In genomic region chr15:57769266-57769665, GRCh38 we compare ENCODE assay signal across 13 cellular contexts.
DNase-seq lines count a peak whose midpoint lies in the region; ATAC-seq, FAIRE-seq and TF ChIP-seq lines count a peak whose summit lies in the region.
"Had no signal": no experiment of that assay in that cellular context is flagged by ENCODE, and none has a peak within 500 bp of the region (broad histone marks: within the 10 kb centered on the region; RNA-seq: fewer than 3 reads in every experiment).

No MANE protein-coding gene starts in this region.

- H2BK5ac ChIP-seq in mesenchymal stem cell (ENCODE audit: low read depth, low read length, poor library complexity, severe bottlenecking) = no peak overlapping the region

- H3K27ac Mint-ChIP-seq in neural progenitor cell = no peak overlapping the region
- H3K27ac Mint-ChIP-seq in stimulated activated naive B cell treated with anti-CD40 and anti-IgM and Interleukin-4, amounts not matched to agents 10 μg/mL and 1 μg/mL and 100 μg/mL, for 72 hours = no peak overlapping the region
- H3K27ac Mint-ChIP-seq: activated CD4-positive, alpha-beta T cell treated with anti-CD3 and anti-CD28 coated beads, Interleukin-2, amount 10 ng/mL, durations not matched to agents 24 days and 14 days had no signal

- H3K14ac ChIP-seq in mesenchymal stem cell (ENCODE audit: low read length in 2 of 2) = no peak overlapping the region

- H3K79me2 ChIP-seq in neural progenitor cell (ENCODE audit: low read depth) = no peaks in the 10 kb centered on the region

- no peak overlapping the region for H3K4me3 Mint-ChIP-seq in neural progenitor cell
- H3K4me3 Mint-ChIP-seq in stimulated activated naive B cell treated with anti-CD40 and anti-IgM and Interleukin-4, amounts not matched to agents 10 μg/mL and 1 μg/mL and 100 μg/mL, for 72 hours = no peak overlapping the region
- H3K4me3 Mint-ChIP-seq: activated CD4-positive, alpha-beta T cell treated with anti-CD3 and anti-CD28 coated beads, Interleukin-2, amount 10 ng/mL, durations not matched to agents 24 days and 14 days had no signal

- no peak overlapping the region for H3K23ac ChIP-seq in mesenchymal stem cell (ENCODE audit: low read length in 2 of 2)

- FAIRE-seq in urothelium cell line (lab: Jason Lieb, UNC) = peak; percentile 63
- FAIRE-seq: small intestine had no signal

- ATAC-seq in stimulated activated naive B cell treated with anti-CD40 and anti-IgM and Interleukin-4, amounts not matched to agents 10 μg/mL and 1 μg/mL and 100 μg/mL, for 72 hours (replicated peaks) = no peak

- H3K36me3 ChIP-seq in mesenchymal stem cell (ENCODE audit: control insufficient read depth in 1 of 2, insufficient read depth in 2 of 2, low read depth in 1 of 2, low read length in 2 of 2) = no peaks in the 10 kb centered on the region
- H3K36me3 ChIP-seq in neural progenitor cell = no peaks in the 10 kb centered on the region

- H3K9me3 Mint-ChIP-seq in neural progenitor cell = no peaks in the 10 kb centered on the region
- no peaks in the 10 kb centered on the region for H3K9me3 Mint-ChIP-seq in stimulated activated naive B cell treated with anti-CD40 and anti-IgM and Interleukin-4, amounts not matched to agents 10 μg/mL and 1 μg/mL and 100 μg/mL, for 72 hours

- H3K27me3 ChIP-seq in mesenchymal stem cell (ENCODE audit: control insufficient read depth in 1 of 2, insufficient read depth in 1 of 2, low read length in 2 of 2) = peaks cover 0 to 6% of the 10 kb centered on the region in 2 experiments
- no peaks in the 10 kb centered on the region for H3K27me3 ChIP-seq in neural progenitor cell

- peak overlapping the region; percentile 45 for H4K8ac ChIP-seq in mesenchymal stem cell (ENCODE audit: low read length)

- H3K9me3 ChIP-seq in mesenchymal stem cell (ENCODE audit: control insufficient read depth, low read length) (no peaks in the 10 kb centered on the region), neural progenitor cell (ENCODE audit: low read depth) (no peaks in the 10 kb centered on the region)

- WGBS in mesenchymal stem cell = 47% methylated on average over 12 of the region's 12 CpGs

- H2BK120ac ChIP-seq in mesenchymal stem cell (ENCODE audit: low read depth, low read length) = no peak overlapping the region

- no peaks in the 10 kb centered on the region for H3K36me3 Mint-ChIP-seq in neural progenitor cell
- H3K36me3 Mint-ChIP-seq in stimulated activated naive B cell treated with anti-CD40 and anti-IgM and Interleukin-4, amounts not matched to agents 10 μg/mL and 1 μg/mL and 100 μg/mL, for 72 hours = no peaks in the 10 kb centered on the region

- H3K4me1 Mint-ChIP-seq in neural progenitor cell = peaks cover 15% of the 10 kb centered on the region
- peaks cover 0 to 6% of the 10 kb centered on the region in 2 donors for H3K4me1 Mint-ChIP-seq in stimulated activated naive B cell treated with anti-CD40 and anti-IgM and Interleukin-4, amounts not matched to agents 10 μg/mL and 1 μg/mL and 100 μg/mL, for 72 hours

- H3K79me1 ChIP-seq in mesenchymal stem cell (replicated peaks; ENCODE audit: low read length, poor library complexity, severe bottlenecking) = no peaks in the 10 kb centered on the region

- DNase-seq in LHCN-M2 (ENCODE audit: low read depth) = peak; percentile 90
- peak; percentile 35 for DNase-seq in epidermal melanocyte (ENCODE audit: insufficient read length, low spot score)
- peak; percentile 38 for DNase-seq in mesenchymal stem cell
- DNase-seq in urothelium cell line (ENCODE audit: low spot score) = no peak
- no peak for DNase-seq in neural progenitor cell (ENCODE audit: low spot score)
- no peak for DNase-seq in globus pallidus (ENCODE audit: low spot score)
- no peak for DNase-seq in stimulated activated naive B cell treated with anti-CD40 and anti-IgM and Interleukin-4, amounts not matched to agents 10 μg/mL and 1 μg/mL and 100 μg/mL, for 72 hours
- DNase-seq: activated CD4-positive, alpha-beta T cell treated with anti-CD3 and anti-CD28 coated beads, Interleukin-2, amount 10 ng/mL, durations not matched to agents 24 days and 14 days; activated gamma-delta T cell treated with Interleukin-2 at 50 U/mL for 16 hours; cortex of kidney; NCI-H526; small intestine had no signal

- H3K9ac ChIP-seq in mesenchymal stem cell (ENCODE audit: low read length) = peak overlapping the region; percentile 60
- H3K9ac ChIP-seq in neural progenitor cell = no peak overlapping the region

- no peak overlapping the region for H2BK15ac ChIP-seq in mesenchymal stem cell (ENCODE audit: low read depth, poor library complexity, severe bottlenecking)

- H3K4me3 ChIP-seq in mesenchymal stem cell (ENCODE audit: insufficient read depth in 1 of 2, low read depth in 1 of 2, low read length in 2 of 2) = no peak overlapping the region
- H3K4me3 ChIP-seq in neural progenitor cell = no peak overlapping the region
- H3K4me3 ChIP-seq: SK-N-MC had no signal

- no peak overlapping the region for H3K4ac ChIP-seq in mesenchymal stem cell (ENCODE audit: low read depth in 1 of 2, low read length in 2 of 2)

- H2BK12ac ChIP-seq in mesenchymal stem cell (ENCODE audit: low read length in 2 of 2) = peak overlapping the region in 1 of 2 experiments; percentile 19

- H3K27ac ChIP-seq in mesenchymal stem cell (ENCODE audit: low read length, poor library complexity, severe bottlenecking) (no peak overlapping the region), neural progenitor cell (no peak overlapping the region)
- H3K27ac ChIP-seq: SK-N-MC had no signal

- H2AK5ac ChIP-seq in mesenchymal stem cell (ENCODE audit: low read length, severe bottlenecking) = no peak overlapping the region

- TF ChIP-seq CTCF in neural progenitor cell (IDR thresholded peaks at IDR 0.05) = no peak

- peak overlapping the region; percentile 21 for H2AFZ ChIP-seq in mesenchymal stem cell (ENCODE audit: low read depth, low read length)
- H2AFZ ChIP-seq in neural progenitor cell (replicated peaks) = no peak overlapping the region

- no peak overlapping the region for H4K91ac ChIP-seq in mesenchymal stem cell (ENCODE audit: low read length)

- no peaks in the 10 kb centered on the region for H3F3A ChIP-seq in neural progenitor cell (ENCODE audit: low read depth)

- no peak overlapping the region for H3K18ac ChIP-seq in mesenchymal stem cell (ENCODE audit: low read depth in 1 of 2, low read length in 2 of 2)

- no peaks in the 10 kb centered on the region for H4K20me1 ChIP-seq in neural progenitor cell (ENCODE audit: low read depth)

- H3K4me2 ChIP-seq in mesenchymal stem cell (ENCODE audit: low read length, poor library complexity, severe bottlenecking) (no peak overlapping the region), neural progenitor cell (no peak overlapping the region)

- H3K27me3 Mint-ChIP-seq in neural progenitor cell (ENCODE audit: insufficient read depth, low read depth) = no peaks in the 10 kb centered on the region
- H3K27me3 Mint-ChIP-seq in stimulated activated naive B cell treated with anti-CD40 and anti-IgM and Interleukin-4, amounts not matched to agents 10 μg/mL and 1 μg/mL and 100 μg/mL, for 72 hours = no peaks in the 10 kb centered on the region

- H3K4me1 ChIP-seq in mesenchymal stem cell (ENCODE audit: control insufficient read depth, insufficient read depth, low read depth, low read length) (peaks cover 3% of the 10 kb centered on the region), neural progenitor cell (peaks cover 16% of the 10 kb centered on the region)

Comparison
In these comparisons a context has a peak if more than half of its experiments do, and no peak if none do; other contexts are left out.
1. DNase-seq: peak in LHCN-M2 (single experiment), epidermal melanocyte (single experiment) and mesenchymal stem cell (single experiment); none in urothelium cell line (single experiment), neural progenitor cell (single experiment), globus pallidus (single experiment) and stimulated activated naive B cell treated with anti-CD40 and anti-IgM and Interleukin-4, amounts not matched to agents 10 μg/mL and 1 μg/mL and 100 μg/mL, for 72 hours (single experiment).